In genomic region chr16:21001262-21001661, GRCh38 we compare ENCODE assay signal across 10 cellular contexts.
DNase-seq lines count a peak whose midpoint lies in the region; ATAC-seq and TF ChIP-seq lines count a peak whose summit lies in the region.
"Had no signal": no experiment of that assay in that cellular context is flagged by ENCODE, and none has a peak within 500 bp of the region (broad histone marks: within the 10 kb centered on the region; RNA-seq: fewer than 3 reads in every experiment).

No MANE protein-coding gene starts in this region.

- H3K27me3 ChIP-seq in testis, result no peaks in the 10 kb centered on the region

- no peaks in the 10 kb centered on the region for H3K9me3 Mint-ChIP-seq in activated naive CD4-positive, alpha-beta T cell treated with anti-CD3 and anti-CD28 coated beads for 36 hours
- H3K9me3 Mint-ChIP-seq: natural killer cell had no signal

- no peaks in the 10 kb centered on the region for H3K27me3 Mint-ChIP-seq in activated naive CD4-positive, alpha-beta T cell treated with anti-CD3 and anti-CD28 coated beads for 36 hours (ENCODE audit: low read depth)

- no peaks in the 10 kb centered on the region for H3K36me3 ChIP-seq in testis (ENCODE audit: low read depth, missing control alignments)

- 40 to 60% methylated on average over 3 of the region's 3 CpGs for WGBS in testis, 2 donors

- H3K27ac ChIP-seq in testis, result no peak overlapping the region
- H3K27ac ChIP-seq: VCaP had no signal

- H3K9me3 ChIP-seq in testis, result no peaks in the 10 kb centered on the region

- CTCF ChIA-PET in activated naive CD4-positive, alpha-beta T cell treated with anti-CD3 and anti-CD28 coated beads for 36 hours (lab: Charles Lee), result interaction anchor here (3.3 kb wide), 1 partner anchor 151 kb away, joined by 13 read pairs; no protein-coding TSS in a partner anchor

- ATAC-seq in HG03342 (IDR thresholded peaks at IDR 0.05; ENCODE audit: unreplicated experiment), result no peak

- no peak overlapping the region for H3K4me3 ChIP-seq in testis

- no peak for TF ChIP-seq POLR2A in testis (IDR thresholded peaks at IDR 0.05)

- no peaks in the 10 kb centered on the region for H3K36me3 Mint-ChIP-seq in activated naive CD4-positive, alpha-beta T cell treated with anti-CD3 and anti-CD28 coated beads for 36 hours (ENCODE audit: low read depth)
- H3K36me3 Mint-ChIP-seq: natural killer cell had no signal

- intact Hi-C loops in activated naive CD4-positive, alpha-beta T cell treated with anti-CD3 and anti-CD28 coated beads for 36 hours (cut with micrococcal nuclease), result loop anchor here (1.0 kb wide), 1 partner anchor 151 kb away; no protein-coding TSS in a partner anchor
- intact Hi-C loops in testis (cut with DNase I; ENCODE audit: low total_unique reads), result no loop called here

- peak; percentile 55 for DNase-seq in activated naive CD4-positive, alpha-beta T cell treated with anti-CD3 and anti-CD28 coated beads for 36 hours
- DNase-seq in activated naive CD4-positive, alpha-beta T cell treated with anti-CD3 and anti-CD28 coated beads, Interleukin-2, amount 50 U/mL, for 16 hours, result no peak
- DNase-seq in RPMI7951 (ENCODE audit: low read depth), result peak; percentile 26
- DNase-seq in fibroblast of the conjunctiva (ENCODE audit: low read depth), result peak; percentile 3
- DNase-seq in testis, result peak; percentile 34
- DNase-seq in superior temporal gyrus (ENCODE audit: extremely low spot score), result no peak
- no peak for DNase-seq in NCI-H510A treated with DMSO at 0.1 percent for 48 hours (lab: John Stamatoyannopoulos, UW)
- DNase-seq: natural killer cell had no signal

- H3K4me3 Mint-ChIP-seq in activated naive CD4-positive, alpha-beta T cell treated with anti-CD3 and anti-CD28 coated beads for 36 hours, result no peak overlapping the region
- H3K4me3 Mint-ChIP-seq: natural killer cell had no signal

- TF ChIP-seq CTCF in testis (IDR thresholded peaks at IDR 0.05), result peak in 1 of 3 experiments; percentile 18

- no peaks in the 10 kb centered on the region for H3K4me1 ChIP-seq in testis

- no peak overlapping the region for H3K27ac Mint-ChIP-seq in activated naive CD4-positive, alpha-beta T cell treated with anti-CD3 and anti-CD28 coated beads for 36 hours
- H3K27ac Mint-ChIP-seq: natural killer cell had no signal

- H3K4me1 Mint-ChIP-seq in activated naive CD4-positive, alpha-beta T cell treated with anti-CD3 and anti-CD28 coated beads for 36 hours (ENCODE audit: low read depth), result no peaks in the 10 kb centered on the region
- H3K4me1 Mint-ChIP-seq: natural killer cell had no signal

Comparison
In these comparisons a context has a peak if more than half of its experiments do, and no peak if none do; other contexts are left out.
1. DNase-seq: peak in activated naive CD4-positive, alpha-beta T cell treated with anti-CD3 and anti-CD28 coated beads for 36 hours (single experiment), RPMI7951 (single experiment), fibroblast of the conjunctiva (single experiment) and testis (single experiment); none in activated naive CD4-positive, alpha-beta T cell treated with anti-CD3 and anti-CD28 coated beads, Interleukin-2, amount 50 U/mL, for 16 hours (single experiment), superior temporal gyrus (single experiment) and NCI-H510A treated with DMSO at 0.1 percent for 48 hours (single experiment).